In genomic region chr19:46015080-46015960, GRCh38 we compare ENCODE assay signal across 8 cellular contexts. TPM values are rescaled to one million over a fixed set of nuclear protein-coding genes. Genes with fewer than 3 reads are reported as not detected.
DNase-seq lines count a peak whose midpoint lies in the region; ATAC-seq and TF ChIP-seq lines count a peak whose summit lies in the region.

No MANE protein-coding gene starts in this region.

- H3K4me1 ChIP-seq in endocrine pancreas (ENCODE audit: control insufficient read depth, insufficient read depth, low read length) (peaks cover 3% of the 10 kb centered on the region), PC-3 (ENCODE audit: insufficient read depth, low read length) (no peaks in the 10 kb centered on the region), sigmoid colon (peaks cover 0 to 26% (median 22%) of the 10 kb centered on the region in 4 donors)

- CTCF ChIA-PET in PC-3 (lab: Charles Lee) = no interaction called here

- no peaks in the 10 kb centered on the region for H3K79me2 ChIP-seq in PC-3 (ENCODE audit: low read length)

- H3K4me3 Mint-ChIP-seq in naive thymus-derived CD8-positive, alpha-beta T cell = peak overlapping the region; percentile 62 to 93 (median 82)

- H3K4me2 ChIP-seq in PC-3 (ENCODE audit: low read length) = no peak overlapping the region

- H3K9me2 ChIP-seq in PC-3 (replicated peaks; ENCODE audit: low read length) = no peaks in the 10 kb centered on the region

- H3K27ac ChIP-seq in PC-3 (ENCODE audit: low read length) (no peak overlapping the region), sigmoid colon (no peak overlapping the region)

- H3K27me3 ChIP-seq in endocrine pancreas (ENCODE audit: control insufficient read depth, insufficient read depth, low read length) (no peaks in the 10 kb centered on the region), PC-3 (ENCODE audit: low read length) (no peaks in the 10 kb centered on the region), sigmoid colon (peaks cover 23 to 56% (median 49%) of the 10 kb centered on the region in 3 donors)

- H4K20me1 ChIP-seq in PC-3 (ENCODE audit: low read length) = no peaks in the 10 kb centered on the region

- intact Hi-C loops in PC-3 (cut with micrococcal nuclease) (no loop called here), sigmoid colon (cut with DNase I) (loop anchor here (5.0 kb wide), 1 partner anchor 153 kb away; the partner anchor contains the start of genes FOXA3 and SYMPK)

- TF ChIP-seq CTCF in PC-3 (conservative IDR thresholded peaks at IDR 0.05; ENCODE audit: low read depth, low read length) (no peak), sigmoid colon (IDR thresholded peaks at IDR 0.05) (no peak)

- H3K27ac Mint-ChIP-seq in naive thymus-derived CD8-positive, alpha-beta T cell = peak overlapping the region in 4 of 10 donors; percentile 28 to 87 (median 42)

- TF ChIP-seq EP300 in sigmoid colon (IDR thresholded peaks at IDR 0.05) = no peak

- whole genome bisulfite sequencing in sigmoid colon, 2 donors = 5 to 7% methylated on average over 72 of the region's 72 CpGs

- peak; percentile 53 to 71 for ATAC-seq in naive thymus-derived CD8-positive, alpha-beta T cell
- peak; percentile 63 for ATAC-seq in stimulated activated naive CD8-positive, alpha-beta T cell treated with anti-CD3 and anti-CD28 coated beads, Interleukin-15, Interleukin-2, amounts not matched to agents 100 U/mL and 50 U/mL, for 24 hours
- no peak for ATAC-seq in PC-3

- H3K4me1 Mint-ChIP-seq in naive thymus-derived CD8-positive, alpha-beta T cell = peaks cover 8 to 27% (median 18%) of the 10 kb centered on the region in 4 donors

- H3K9ac ChIP-seq in endocrine pancreas (ENCODE audit: control insufficient read depth, insufficient read depth, low read length) = peak overlapping the region; percentile 60
- no peak overlapping the region for H3K9ac ChIP-seq in PC-3 (ENCODE audit: low read length)

- H3K27me3 Mint-ChIP-seq in naive thymus-derived CD8-positive, alpha-beta T cell = peaks cover 5 to 12% (median 9%) of the 10 kb centered on the region in 5 donors

- no peak for TF ChIP-seq POLR2A in sigmoid colon (IDR thresholded peaks at IDR 0.05)

- no TSS peak for BruUV-seq in PC-3 (replicated peaks; lab: Mats Ljungman, UMichigan)

- H3K36me3 Mint-ChIP-seq in naive thymus-derived CD8-positive, alpha-beta T cell = peaks cover 0 to 20% (median under 1%) of the 10 kb centered on the region in 3 donors

- POLR2A ChIA-PET in naive thymus-derived CD8-positive, alpha-beta T cell (lab: Charles Lee) = interaction anchor here (0.6 kb wide), 1 partner anchor 246 kb away, joined by 4 read pairs; the partner anchor contains the start of gene SIX5
- POLR2A ChIA-PET in PC-3 (lab: Charles Lee; ENCODE audit: unreplicated experiment) = no interaction called here

- H3K4me3 ChIP-seq in endocrine pancreas (ENCODE audit: control insufficient read depth, insufficient read depth, low read length) = peak overlapping the region; percentile 20
- no peak overlapping the region for H3K4me3 ChIP-seq in PC-3 (ENCODE audit: low read length)
- peak overlapping the region in 2 of 4 donors; percentile 61 to 62 for H3K4me3 ChIP-seq in sigmoid colon

- DNase-seq in DMS 273 (lab: John Stamatoyannopoulos, UW; ENCODE audit: unreplicated experiment) = peak; percentile 81
- DNase-seq in NCI-H2029 treated with DMSO at 0.1 percent for 48 hours (lab: John Stamatoyannopoulos, UW) = peak; percentile 75
- DNase-seq in activated CD8-positive, alpha-beta memory T cell treated with anti-CD3 and anti-CD28 coated beads, Interleukin-2, amount 50 U/mL, for 1 hour (ENCODE audit: extremely low read depth) = peak; percentile 18
- DNase-seq in naive thymus-derived CD8-positive, alpha-beta T cell = peak; percentile 43 to 81 (median 58)
- DNase-seq in stimulated activated naive CD8-positive, alpha-beta T cell treated with anti-CD3 and anti-CD28 coated beads, Interleukin-15, Interleukin-2, amounts not matched to agents 100 U/mL and 50 U/mL, for 24 hours = peak; percentile 75
- DNase-seq in PC-3 = no peak
- DNase-seq in sigmoid colon = no peak

- H2AFZ ChIP-seq in PC-3 (ENCODE audit: low read length) = no peak overlapping the region

- no peaks in the 10 kb centered on the region for H3F3A ChIP-seq in PC-3 (ENCODE audit: low read length, unreplicated experiment)

- H3K9me3 Mint-ChIP-seq in naive thymus-derived CD8-positive, alpha-beta T cell = no peaks in the 10 kb centered on the region

- H3K36me3 ChIP-seq in endocrine pancreas (ENCODE audit: control insufficient read depth, insufficient read depth, low read length) (no peaks in the 10 kb centered on the region), PC-3 (ENCODE audit: low read depth, low read length) (no peaks in the 10 kb centered on the region), sigmoid colon (peaks cover 0 to 8% (median 0%) of the 10 kb centered on the region in 4 donors)

- no peaks in the 10 kb centered on the region for H3K9me3 ChIP-seq in endocrine pancreas (ENCODE audit: control insufficient read depth, low read length)
- H3K9me3 ChIP-seq in PC-3 (ENCODE audit: low read length) = no peaks in the 10 kb centered on the region
- H3K9me3 ChIP-seq in sigmoid colon = no peaks in the 10 kb centered on the region

RNA-seq across cellular contexts. Expression of gene PGLYRP1, which starts 7.5 kb away (rescaled TPM):
- not detected for total RNA-seq in naive thymus-derived CD8-positive, alpha-beta T cell
- polyA plus RNA-seq in naive thymus-derived CD8-positive, alpha-beta T cell = not detected
- not detected in 2 replicates for total RNA-seq in PC-3 (2014; rRNA removed)
- total RNA-seq in sigmoid colon = not detected
- polyA plus RNA-seq in sigmoid colon = under 1 TPM in 1 of 3 donors, not detected in 2; 0.12 TPM

RNA-seq across cellular contexts. Expression of gene CCDC61, which starts 20.1 kb away (rescaled TPM):
- 10 to 100 TPM; 32.5 to 38.9 TPM for total RNA-seq in naive thymus-derived CD8-positive, alpha-beta T cell
- 10 to 100 TPM in 1 of 3 donors, 1 to 10 TPM in 2; 7.9 to 12.1 (median 8.6) TPM for polyA plus RNA-seq in naive thymus-derived CD8-positive, alpha-beta T cell
- total RNA-seq in PC-3 (2014; rRNA removed) (6.3 and 7.7 TPM in 2 replicates), sigmoid colon (10 to 100 TPM in 2 of 4 donors, 1 to 10 TPM in 2; 5.0 to 15.2 (median 8.0) TPM)
- 10 to 100 TPM in 2 of 3 donors, 1 to 10 TPM in 1; 9.6 to 16.3 (median 10.9) TPM for polyA plus RNA-seq in sigmoid colon

RNA-seq across cellular contexts. Expression of gene IGFL4, which starts 25.5 kb away (rescaled TPM):
- not detected for total RNA-seq in naive thymus-derived CD8-positive, alpha-beta T cell
- not detected for polyA plus RNA-seq in naive thymus-derived CD8-positive, alpha-beta T cell
- total RNA-seq in PC-3 (2014; rRNA removed) (not detected in 2 replicates), sigmoid colon (not detected)
- not detected for polyA plus RNA-seq in sigmoid colon

RNA-seq across cellular contexts. Expression of gene NOVA2, which starts 41.7 kb away (rescaled TPM):
- total RNA-seq in naive thymus-derived CD8-positive, alpha-beta T cell = not detected
- polyA plus RNA-seq in naive thymus-derived CD8-positive, alpha-beta T cell = not detected
- total RNA-seq in PC-3 (2014; rRNA removed) (0.06 TPM in 1 of 2 replicates, not detected in the other), sigmoid colon (1 to 10 TPM in 2 of 4 donors, under 1 TPM in 2; 0.36 to 3.0 (median 1.2) TPM)
- polyA plus RNA-seq in sigmoid colon = 1 to 10 TPM in 1 of 3 donors, under 1 TPM in 2; 0.23 to 1.1 (median 0.60) TPM

Comparison
In these comparisons a context has a peak if more than half of its experiments do, and no peak if none do; other contexts are left out.
1. DNase-seq: peak in DMS 273 (single experiment), NCI-H2029 treated with DMSO at 0.1 percent for 48 hours (single experiment), activated CD8-positive, alpha-beta memory T cell treated with anti-CD3 and anti-CD28 coated beads, Interleukin-2, amount 50 U/mL, for 1 hour (single experiment), naive thymus-derived CD8-positive, alpha-beta T cell (10 of 10) and stimulated activated naive CD8-positive, alpha-beta T cell treated with anti-CD3 and anti-CD28 coated beads, Interleukin-15, Interleukin-2, amounts not matched to agents 100 U/mL and 50 U/mL, for 24 hours (single experiment); none in PC-3 (single experiment) and sigmoid colon (single experiment).